Comparison of ENCODE assay signal across 13 cellular contexts in the genomic region with DNA sequence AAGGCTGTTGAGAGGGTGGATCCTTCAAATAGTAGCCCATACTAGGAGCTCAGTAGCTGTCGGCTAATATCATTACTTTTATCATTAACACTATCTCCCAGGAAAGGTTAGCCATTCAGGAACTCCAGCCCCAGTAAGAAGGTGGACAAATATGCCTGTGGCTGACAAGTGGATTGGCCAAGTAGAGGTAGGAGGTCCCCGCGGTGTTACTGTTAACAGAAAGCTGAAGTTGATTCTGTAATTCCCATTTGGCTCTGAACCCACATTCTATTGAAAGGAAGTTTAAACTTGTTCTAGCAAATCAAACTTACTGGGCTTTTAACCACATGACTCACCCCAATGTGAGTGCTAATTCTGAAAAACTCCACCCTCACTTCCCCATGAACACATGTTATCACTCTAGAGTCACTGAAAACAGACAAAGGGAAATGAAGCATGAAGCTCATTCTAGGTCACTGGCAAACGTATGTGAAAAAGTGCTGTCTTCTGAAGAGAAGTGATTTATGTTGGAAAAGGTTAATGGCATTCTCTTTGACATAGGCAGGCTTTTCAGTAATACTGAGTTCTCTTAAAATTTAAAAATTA.
DNase-seq lines count a peak whose midpoint lies in the region; ATAC-seq lines count a peak whose summit lies in the region.
"Had no signal": no experiment of that assay in that cellular context is flagged by ENCODE, and none has a peak within 500 bp of the region (broad histone marks: within the 10 kb centered on the region; RNA-seq: fewer than 3 reads in every experiment).

No MANE protein-coding gene starts in this region.

- H3K4me1 Mint-ChIP-seq in activated CD4-positive, alpha-beta memory T cell treated with anti-CD3 and anti-CD28 coated beads for 36 hours (ENCODE audit: low read depth): no peaks in the 10 kb centered on the region
- H3K4me1 Mint-ChIP-seq: activated B cell treated with CpG ODN at 0.5 μM for 24 hours had no signal

- no peak overlapping the region for H3K4me3 Mint-ChIP-seq in activated CD4-positive, alpha-beta memory T cell treated with anti-CD3 and anti-CD28 coated beads for 36 hours
- H3K4me3 Mint-ChIP-seq: activated B cell treated with CpG ODN at 0.5 μM for 24 hours had no signal

- POLR2A ChIA-PET in activated CD4-positive, alpha-beta memory T cell treated with anti-CD3 and anti-CD28 coated beads for 36 hours (lab: Charles Lee): no interaction called here

- intact Hi-C loops in activated CD4-positive, alpha-beta memory T cell treated with anti-CD3 and anti-CD28 coated beads for 36 hours (cut with micrococcal nuclease): no loop called here

- no peaks in the 10 kb centered on the region for H3K9me3 Mint-ChIP-seq in activated CD4-positive, alpha-beta memory T cell treated with anti-CD3 and anti-CD28 coated beads for 36 hours
- H3K9me3 Mint-ChIP-seq: activated B cell treated with CpG ODN at 0.5 μM for 24 hours had no signal

- H3K36me3 Mint-ChIP-seq in activated CD4-positive, alpha-beta memory T cell treated with anti-CD3 and anti-CD28 coated beads for 36 hours: no peaks in the 10 kb centered on the region

- CTCF ChIA-PET in activated CD4-positive, alpha-beta memory T cell treated with anti-CD3 and anti-CD28 coated beads for 36 hours (lab: Charles Lee): interaction anchor here (1.5 kb wide), 1 partner anchor 13 kb away, joined by 4 read pairs; no protein-coding TSS in a partner anchor

- no peak overlapping the region for H3K27ac Mint-ChIP-seq in activated CD4-positive, alpha-beta memory T cell treated with anti-CD3 and anti-CD28 coated beads for 36 hours
- H3K27ac Mint-ChIP-seq: activated B cell treated with CpG ODN at 0.5 μM for 24 hours had no signal

- H3K27me3 Mint-ChIP-seq in activated CD4-positive, alpha-beta memory T cell treated with anti-CD3 and anti-CD28 coated beads for 36 hours: peaks cover 5% of the 10 kb centered on the region
- H3K27me3 Mint-ChIP-seq: activated B cell treated with CpG ODN at 0.5 μM for 24 hours had no signal

- no peak for ATAC-seq in HG03045 (IDR thresholded peaks at IDR 0.05; ENCODE audit: unreplicated experiment)

- DNase-seq in DMS79 treated with DMSO at 0.1 percent for 48 hours (lab: John Stamatoyannopoulos, UW) (peak; percentile 53), H4 (ENCODE audit: low spot score) (peak; percentile 36), NCI-H345 (lab: John Stamatoyannopoulos, UW) (peak; percentile 78), iris pigment epithelial cell (ENCODE audit: low read depth) (peak; percentile 69), RPMI8226 (no peak), COLO829 (ENCODE audit: low spot score) (no peak)
- DNase-seq in activated CD4-positive, alpha-beta memory T cell treated with anti-CD3 and anti-CD28 coated beads for 36 hours: no peak
- DNase-seq: activated B cell treated with CpG ODN at 0.5 μM for 24 hours, DND-41, islet precursor cell, NCI-H510A, right lobe of liver had no signal

Comparison
In these comparisons a context has a peak if more than half of its experiments do, and no peak if none do; other contexts are left out.
1. DNase-seq: peak in DMS79 treated with DMSO at 0.1 percent for 48 hours (single experiment), H4 (single experiment), NCI-H345 (single experiment) and iris pigment epithelial cell (single experiment); none in RPMI8226 (single experiment), activated CD4-positive, alpha-beta memory T cell treated with anti-CD3 and anti-CD28 coated beads for 36 hours (single experiment) and COLO829 (single experiment).